ENCODE assay signal across 23 cellular contexts in the genomic region with DNA sequence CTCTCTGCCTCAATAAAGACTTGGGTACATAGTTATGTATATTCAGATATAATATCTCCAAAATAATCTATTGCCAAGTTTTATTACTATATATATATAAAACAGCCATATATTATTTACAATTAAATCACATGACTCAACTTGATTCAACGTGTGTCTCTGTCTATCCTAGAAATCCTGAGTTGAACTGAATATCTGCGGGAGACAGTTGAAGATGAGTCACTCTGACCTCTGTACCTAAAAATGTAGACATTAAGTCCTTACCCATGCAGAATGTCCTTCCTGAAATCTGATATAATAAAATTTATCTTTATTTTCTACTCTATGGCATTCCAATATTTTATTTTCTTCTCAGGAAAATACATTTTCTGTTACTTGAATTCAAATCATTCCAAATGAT.
"Had no signal": no experiment of that assay in that cellular context is flagged by ENCODE, and none has a peak within 500 bp of the region (broad histone marks: within the 10 kb centered on the region; RNA-seq: fewer than 3 reads in every experiment).

No MANE protein-coding gene starts in this region.

- H3K4me1 ChIP-seq: breast epithelium had no signal

- DNase-seq: activated CD4-positive, alpha-beta T cell treated with anti-CD3 and anti-CD28 coated beads for 4 hours; activated CD4-positive, alpha-beta T cell treated with anti-CD3 and anti-CD28 coated beads, Interleukin-2, amount 50 U/mL, for 4 hours; activated CD8-positive, alpha-beta memory T cell treated with anti-CD3 and anti-CD28 coated beads, Interleukin-2, amount 50 U/mL, for 48 hours; activated CD8-positive, alpha-beta T cell treated with anti-CD3 and anti-CD28 coated beads, Interleukin-2, amount 10 ng/mL, durations not matched to agents 7 days and 5 days; activated effector memory CD4-positive, alpha-beta T cell treated with Interleukin-2 at 50 U/mL for 16 hours; activated naive CD4-positive, alpha-beta T cell; activated T-cell treated with anti-CD3 and anti-CD28 coated beads, Interleukin-2, amount 50 U/mL, for 1 hour; aorta; central memory CD4-positive, alpha-beta T cell; KG1; MV-4-11; NCI-H1105; NCI-H1436; NCI-H1694 treated with DMSO at 0.1 percent for 48 hours; NCI-H2081; NCI-H510A treated with DMSO at 0.1 percent for 48 hours; SW 1271 had no signal

- H3K4me3 Mint-ChIP-seq: activated CD8-positive, alpha-beta T cell treated with anti-CD3 and anti-CD28 coated beads, Interleukin-2, amount 10 ng/mL, durations not matched to agents 7 days and 5 days; activated naive CD4-positive, alpha-beta T cell treated with anti-CD3 and anti-CD28 coated beads, Interleukin-2, amount 50 U/mL, for 24 hours; T-helper 2 cell treated with Interferon-gamma antibody and Interleukin-4, amounts not matched to agents 5 μg/mL and 100 μg/mL, for 36 hours had no signal

- H3K27me3 Mint-ChIP-seq: activated naive CD4-positive, alpha-beta T cell treated with anti-CD3 and anti-CD28 coated beads, Interleukin-2, amount 50 U/mL, for 24 hours had no signal

- H3K27ac Mint-ChIP-seq: activated CD8-positive, alpha-beta T cell treated with anti-CD3 and anti-CD28 coated beads, Interleukin-2, amount 10 ng/mL, durations not matched to agents 7 days and 5 days; activated naive CD4-positive, alpha-beta T cell treated with anti-CD3 and anti-CD28 coated beads, Interleukin-2, amount 50 U/mL, for 24 hours; T-helper 2 cell treated with Interferon-gamma antibody and Interleukin-4, amounts not matched to agents 5 μg/mL and 100 μg/mL, for 36 hours had no signal

- ATAC-seq: activated CD4-positive, CD25-positive, alpha-beta regulatory T cell treated with anti-CD3 and anti-CD28 coated beads, Interleukin-2, amount 50 U/mL, for 24 hours; activated CD8-positive, alpha-beta T cell treated with anti-CD3 and anti-CD28 coated beads, Interleukin-2, amount 10 ng/mL, durations not matched to agents 7 days and 5 days; Right ventricle myocardium inferior; SK-N-SH treated with all-trans-retinoic acid at 6 μM for 48 hours had no signal

- H3K27me3 ChIP-seq: breast epithelium had no signal

- H3K4me3 ChIP-seq: breast epithelium had no signal

- H3K36me3 ChIP-seq: breast epithelium had no signal

- H3K9me3 ChIP-seq: breast epithelium had no signal

- H3K27ac ChIP-seq: breast epithelium had no signal

- H3K4me1 Mint-ChIP-seq: activated naive CD4-positive, alpha-beta T cell treated with anti-CD3 and anti-CD28 coated beads, Interleukin-2, amount 50 U/mL, for 24 hours had no signal

- H3K36me3 Mint-ChIP-seq: activated naive CD4-positive, alpha-beta T cell treated with anti-CD3 and anti-CD28 coated beads, Interleukin-2, amount 50 U/mL, for 24 hours had no signal
